9 cellular contexts compared by ENCODE assay signal in genomic region chr7:134724606-134725005, GRCh38. TPM values are rescaled to one million over a fixed set of nuclear protein-coding genes. Genes with fewer than 3 reads are reported as not detected.
DNase-seq lines count a peak whose midpoint lies in the region; ATAC-seq and TF ChIP-seq lines count a peak whose summit lies in the region.
"Had no signal": no experiment of that assay in that cellular context is flagged by ENCODE, and none has a peak within 500 bp of the region (broad histone marks: within the 10 kb centered on the region; RNA-seq: fewer than 3 reads in every experiment).

No MANE protein-coding gene starts in this region.

- no peak overlapping the region for H3K4me3 ChIP-seq in ACC112 (ENCODE audit: low read depth, low read length)
- H3K4me3 ChIP-seq in suprapubic skin, result no peak overlapping the region

- in situ Hi-C loops in GM13976 (cut with MboI; ENCODE audit: low sequenced_read_pairs, unreplicated experiment), result no loop called here

- no peak for TF ChIP-seq POLR2A in suprapubic skin (IDR thresholded peaks at IDR 0.05)

- H3K4me1 ChIP-seq in ACC112 (ENCODE audit: control insufficient read depth, insufficient read depth, low read length, unreplicated experiment), result peaks cover 5% of the 10 kb centered on the region
- H3K4me1 ChIP-seq in suprapubic skin, result peaks cover 28% of the 10 kb centered on the region

- H2AFZ ChIP-seq in ACC112 (ENCODE audit: low read length, unreplicated experiment), result peak overlapping the region; percentile 4

- H3K27ac ChIP-seq in ACC112 (ENCODE audit: low read depth, low read length) (no peak overlapping the region), RWPE1 (no peak overlapping the region), suprapubic skin (no peak overlapping the region)
- H3K27ac ChIP-seq: epithelial cell of prostate had no signal

- CTCF ChIA-PET in RWPE1 (lab: Yijun Ruan, JAX), result interaction anchor here (0.5 to 1.2 kb wide), 4 partner anchors 31 to 1566 kb away, joined by 3 to 4 read pairs (median 3); no protein-coding TSS in a partner anchor

- POLR2A ChIA-PET in RWPE1 (lab: Yijun Ruan, JAX; ENCODE audit: low non-redundant PET), result no interaction called here

- DNase-seq in GM13976 (ENCODE audit: low spot score) (peak; percentile 28), RWPE1 (ENCODE audit: low spot score) (peak; percentile 24), foreskin melanocyte (peak; percentile 49), suprapubic skin (ENCODE audit: low spot score in 2 of 2) (no peak), OCI-M2 (lab: John Stamatoyannopoulos, UW; ENCODE audit: unreplicated experiment) (no peak)

- 60% methylated on average over 2 of the region's 2 CpGs for WGBS in suprapubic skin

- H3K79me2 ChIP-seq in ACC112 (ENCODE audit: control insufficient read depth, insufficient read depth, low read length, unreplicated experiment), result no peaks in the 10 kb centered on the region

- H3K9me3 ChIP-seq in suprapubic skin, result no peaks in the 10 kb centered on the region

- TF ChIP-seq CTCF in GM13976 (IDR thresholded peaks at IDR 0.05; ENCODE audit: borderline replicate concordance, control extremely low read depth, extremely low read depth, insufficient read depth, missing control alignments) (no peak), RWPE1 (conservative IDR thresholded peaks at IDR 0.05; ENCODE audit: low read depth) (peak; percentile 26; the same call in 1 of the 2 replicates), suprapubic skin (IDR thresholded peaks at IDR 0.05) (no peak)

- no peak for TF ChIP-seq EP300 in suprapubic skin (IDR thresholded peaks at IDR 0.05)

- H3K27me3 ChIP-seq in ACC112 (ENCODE audit: insufficient read depth, low read length) (no peaks in the 10 kb centered on the region), suprapubic skin (no peaks in the 10 kb centered on the region)

- H3K36me3 ChIP-seq in ACC112 (ENCODE audit: insufficient read depth, low read length) (no peaks in the 10 kb centered on the region), suprapubic skin (no peaks in the 10 kb centered on the region)

- ATAC-seq in activated CD4-positive, CD25-positive, alpha-beta regulatory T cell treated with anti-CD3 and anti-CD28 coated beads, Interleukin-2, amount 50 U/mL, for 24 hours, result no peak
- ATAC-seq in GM19463 (IDR thresholded peaks at IDR 0.05; ENCODE audit: unreplicated experiment), result no peak

RNA-seq across cellular contexts. Expression of gene CALD1, which starts 54.8 kb away (rescaled TPM):
- total RNA-seq in suprapubic skin, result 100 to 1,000 TPM in 1 of 4 donors, 10 to 100 TPM in 3; 53.6 to 116 (median 83.2) TPM

Comparison
In these comparisons a context has a peak if more than half of its experiments do, and no peak if none do; other contexts are left out.
1. DNase-seq: peak in GM13976 (single experiment), RWPE1 (single experiment) and foreskin melanocyte (single experiment); none in suprapubic skin (0 of 2) and OCI-M2 (single experiment).